35 cellular contexts compared by ENCODE assay signal in genomic region chr3:21138085-21138484, GRCh38.
"Had no signal": no experiment of that assay in that cellular context is flagged by ENCODE, and none has a peak within 500 bp of the region (broad histone marks: within the 10 kb centered on the region; RNA-seq: fewer than 3 reads in every experiment).

No MANE protein-coding gene starts in this region.

- H3K36me3 ChIP-seq: MG63 had no signal

- DNase-seq: Kasumi-1, MG63, MM.1S, MV-4-11, NCI-H1048, NCI-H1092, NCI-H1092 treated with DMSO at 0.1 percent for 48 hours, NCI-H1105, NCI-H1105 treated with DMSO at 0.1 percent for 48 hours, NCI-H1417, NCI-H1417 treated with DMSO at 0.1 percent for 48 hours, NCI-H1436, NCI-H1436 treated with DMSO at 0.1 percent for 48 hours, NCI-H146, NCI-H1694, NCI-H1694 treated with DMSO at 0.1 percent for 48 hours, NCI-H187, NCI-H187 treated with DMSO at 0.1 percent for 48 hours, NCI-H1930, NCI-H2029, NCI-H2029 treated with DMSO at 0.1 percent for 48 hours, NCI-H2081, NCI-H2081 treated with DMSO at 0.1 percent for 48 hours, NCI-H2107, NCI-H2171, NCI-H2171 treated with DMSO at 0.1 percent for 48 hours, NCI-H2227 treated with DMSO at 0.1 percent for 48 hours, NCI-H226, NCI-H345, NCI-H446, NCI-H446 treated with DMSO at 0.1 percent for 48 hours, NCI-H510A, NCI-H510A treated with DMSO at 0.1 percent for 48 hours, NCI-H524, NCI-H524 treated with DMSO at 0.1 percent for 48 hours had no signal

- H3K27me3 ChIP-seq: MG63 had no signal

- H3K9me3 ChIP-seq: MG63 had no signal

- H3K4me3 ChIP-seq: MG63 had no signal
